Comparison of ENCODE assay signal across 7 cellular contexts in the genomic region with DNA sequence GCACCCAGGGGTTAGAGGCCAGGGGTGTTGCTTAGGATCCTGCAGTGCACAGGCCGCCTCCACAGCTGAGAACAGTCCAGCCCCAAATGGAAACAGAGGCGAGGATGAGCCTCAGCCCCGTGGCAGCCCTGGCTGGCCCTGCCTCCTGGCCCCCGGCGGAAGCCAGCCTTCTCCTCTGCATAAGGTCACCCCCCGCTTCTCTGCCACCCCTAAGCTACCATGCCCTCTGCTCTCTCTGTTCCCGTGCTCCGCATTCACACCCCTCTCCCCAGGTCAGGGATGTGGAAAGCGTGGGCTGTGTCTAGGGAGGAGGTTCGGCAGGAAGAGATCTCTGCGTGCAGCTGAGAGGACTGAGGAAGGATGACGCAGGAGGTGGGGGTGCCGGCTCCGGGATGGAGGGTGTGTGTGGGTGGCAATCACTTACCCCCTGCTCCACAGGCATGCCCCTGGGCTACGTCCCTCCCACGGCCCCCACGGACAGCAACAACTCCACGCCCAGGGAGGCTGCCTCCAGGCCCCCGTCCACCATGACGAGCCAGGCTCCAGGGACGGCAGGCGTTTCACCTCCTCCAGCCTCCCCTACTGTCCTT.
DNase-seq lines count a peak whose midpoint lies in the region; ATAC-seq and TF ChIP-seq lines count a peak whose summit lies in the region.
"Had no signal": no experiment of that assay in that cellular context is flagged by ENCODE, and none has a peak within 500 bp of the region (broad histone marks: within the 10 kb centered on the region; RNA-seq: fewer than 3 reads in every experiment).

No MANE protein-coding gene starts in this region.

- H3K27ac Mint-ChIP-seq in stimulated activated naive CD8-positive, alpha-beta T cell treated with anti-CD3 and anti-CD28 coated beads, Interleukin-15, amount 100 ng/mL, for 72 hours, result peak overlapping the region in 1 of 2 donors; percentile 84

- H3K27me3 ChIP-seq in NT2/D1 (ENCODE audit: insufficient read depth, insufficient read length), result peaks cover 4% of the 10 kb centered on the region

- peaks cover 22% of the 10 kb centered on the region for H3K27me3 Mint-ChIP-seq in stimulated activated naive CD8-positive, alpha-beta T cell treated with anti-CD3 and anti-CD28 coated beads, Interleukin-15, amount 100 ng/mL, for 72 hours

- H3K4me1 ChIP-seq in NT2/D1 (ENCODE audit: insufficient read depth, insufficient read length), result peaks cover 19% of the 10 kb centered on the region

- H3K9ac ChIP-seq in NT2/D1 (ENCODE audit: insufficient read length, low read depth), result peak overlapping the region; percentile 36

- no peak overlapping the region for H3K4me3 ChIP-seq in NT2/D1 (ENCODE audit: insufficient read length, low read depth)
- peak overlapping the region; percentile 65 for H3K4me3 ChIP-seq in fibroblast of pulmonary artery (replicated peaks; ENCODE audit: low read depth, low read length)

- peak; percentile 39 for ATAC-seq in stimulated activated naive CD8-positive, alpha-beta T cell treated with anti-CD3 and anti-CD28 coated beads, Interleukin-15, amount 100 ng/mL, for 72 hours
- ATAC-seq in GM18498 (IDR thresholded peaks at IDR 0.05; ENCODE audit: unreplicated experiment) (no peak), GM18868 (IDR thresholded peaks at IDR 0.05; ENCODE audit: unreplicated experiment) (no peak), GM18519 (IDR thresholded peaks at IDR 0.05; ENCODE audit: low FRiP score, unreplicated experiment) (no peak)

- DNase-seq in NT2/D1 (ENCODE audit: low read depth, low spot score) (no peak), fibroblast of pulmonary artery (ENCODE audit: low read depth) (peak; percentile 94)
- DNase-seq in stimulated activated naive CD8-positive, alpha-beta T cell treated with anti-CD3 and anti-CD28 coated beads, Interleukin-15, amount 100 ng/mL, for 72 hours, result no peak
- DNase-seq: T-helper 2 cell had no signal

- H3K9me3 ChIP-seq in NT2/D1 (ENCODE audit: insufficient read depth, low read length), result no peaks in the 10 kb centered on the region

- peaks cover 10% of the 10 kb centered on the region for H3K4me1 Mint-ChIP-seq in stimulated activated naive CD8-positive, alpha-beta T cell treated with anti-CD3 and anti-CD28 coated beads, Interleukin-15, amount 100 ng/mL, for 72 hours

- H3K4me3 Mint-ChIP-seq in stimulated activated naive CD8-positive, alpha-beta T cell treated with anti-CD3 and anti-CD28 coated beads, Interleukin-15, amount 100 ng/mL, for 72 hours, result peak overlapping the region; percentile 69 to 80

- no peaks in the 10 kb centered on the region for H3K9me3 Mint-ChIP-seq in stimulated activated naive CD8-positive, alpha-beta T cell treated with anti-CD3 and anti-CD28 coated beads, Interleukin-15, amount 100 ng/mL, for 72 hours

- TF ChIP-seq CTCF in fibroblast of pulmonary artery (IDR thresholded peaks at IDR 0.05; ENCODE audit: low read length, missing control alignments), result no peak

- H3K36me3 ChIP-seq in NT2/D1 (ENCODE audit: insufficient read depth, insufficient read length, low read length), result peaks cover 5% of the 10 kb centered on the region
